In genomic region chr5:83104031-83104430, GRCh38 we compare ENCODE assay signal across 27 cellular contexts.
"Had no signal": no experiment of that assay in that cellular context is flagged by ENCODE, and none has a peak within 500 bp of the region (broad histone marks: within the 10 kb centered on the region; RNA-seq: fewer than 3 reads in every experiment).

No MANE protein-coding gene starts in this region.

- H3K4me3 ChIP-seq: mucosa of descending colon, sigmoid colon, spleen, thyroid gland, upper lobe of right lung had no signal

- H3K9me3 ChIP-seq: mucosa of descending colon, sigmoid colon, spleen, thyroid gland, upper lobe of right lung had no signal

- ATAC-seq: activated T-cell treated with anti-CD3 and anti-CD28 coated beads, Interleukin-2, amount 50 U/mL, for 72 hours; left colon; mucosa of descending colon; naive thymus-derived CD4-positive, alpha-beta T cell; T-helper 17 cell; upper lobe of right lung had no signal

- H3K27ac Mint-ChIP-seq: activated CD4-positive, alpha-beta memory T cell treated with anti-CD3 and anti-CD28 coated beads for 36 hours; activated naive CD4-positive, alpha-beta T cell treated with anti-CD3 and anti-CD28 coated beads for 36 hours; activated naive CD8-positive, alpha-beta T cell treated with anti-CD3 and anti-CD28 coated beads, Interleukin-2, amount 10 ng/mL, durations not matched to agents 7 days and 5 days; activated T-cell treated with anti-CD3 and anti-CD28 coated beads, Interleukin-2, amount 50 U/mL, for 72 hours; dendritic cell treated with granulocyte-macrophage colony-stimulating factor and Interleukin-4, amounts not matched to agents 40 ng/mL and 50 ng/mL, for 4 days; memory B cell; naive thymus-derived CD4-positive, alpha-beta T cell; T-helper 17 cell had no signal

- H3K36me3 ChIP-seq: sigmoid colon, thyroid gland, upper lobe of right lung had no signal

- H3K9me3 Mint-ChIP-seq: activated CD4-positive, alpha-beta memory T cell treated with anti-CD3 and anti-CD28 coated beads for 36 hours; activated naive CD4-positive, alpha-beta T cell treated with anti-CD3 and anti-CD28 coated beads for 36 hours; activated naive CD8-positive, alpha-beta T cell treated with anti-CD3 and anti-CD28 coated beads, Interleukin-2, amount 10 ng/mL, durations not matched to agents 7 days and 5 days; activated T-cell treated with anti-CD3 and anti-CD28 coated beads, Interleukin-2, amount 50 U/mL, for 72 hours; dendritic cell treated with granulocyte-macrophage colony-stimulating factor and Interleukin-4, amounts not matched to agents 40 ng/mL and 50 ng/mL, for 4 days; memory B cell; naive thymus-derived CD4-positive, alpha-beta T cell; neural crest cell had no signal

- DNase-seq: activated CD4-positive, alpha-beta memory T cell treated with anti-CD3 and anti-CD28 coated beads for 36 hours; activated CD4-positive, alpha-beta T cell treated with anti-CD3 and anti-CD28 coated beads for 4 hours; activated CD4-positive, CD25-positive, alpha-beta regulatory T cell; activated effector memory CD4-positive, alpha-beta T cell treated with Interleukin-2 at 50 U/mL for 16 hours; activated naive CD4-positive, alpha-beta T cell treated with anti-CD3 and anti-CD28 coated beads for 36 hours; activated naive CD8-positive, alpha-beta T cell treated with anti-CD3 and anti-CD28 coated beads, Interleukin-2, amount 10 ng/mL, durations not matched to agents 7 days and 5 days; activated T-cell treated with anti-CD3 and anti-CD28 coated beads, Interleukin-2, amount 50 U/mL, for 72 hours; amygdala; caudate nucleus; effector CD4-positive, alpha-beta T cell; glutamatergic neuron; hippocampal formation; islet precursor cell; left colon; mucosa of descending colon; naive thymus-derived CD4-positive, alpha-beta T cell; occipital lobe; sigmoid colon; spleen; stimulated activated CD4-positive, alpha-beta T cell treated with anti-CD3 and anti-CD28 coated beads, Interleukin-4, amount 100 ng/mL, for 1 hour; stimulated activated naive CD4-positive, alpha-beta T cell; T-helper 17 cell; thyroid gland; upper lobe of right lung had no signal

- H3K4me1 ChIP-seq: sigmoid colon, spleen, thyroid gland had no signal

- H3K4me1 Mint-ChIP-seq: activated naive CD8-positive, alpha-beta T cell treated with anti-CD3 and anti-CD28 coated beads, Interleukin-2, amount 10 ng/mL, durations not matched to agents 7 days and 5 days; memory B cell; T-helper 17 cell had no signal

- H3K27me3 ChIP-seq: sigmoid colon, spleen, thyroid gland, upper lobe of right lung had no signal

- H3K27me3 Mint-ChIP-seq: activated CD4-positive, alpha-beta memory T cell treated with anti-CD3 and anti-CD28 coated beads for 36 hours; activated naive CD8-positive, alpha-beta T cell treated with anti-CD3 and anti-CD28 coated beads, Interleukin-2, amount 10 ng/mL, durations not matched to agents 7 days and 5 days; dendritic cell treated with granulocyte-macrophage colony-stimulating factor and Interleukin-4, amounts not matched to agents 40 ng/mL and 50 ng/mL, for 4 days; memory B cell; naive thymus-derived CD4-positive, alpha-beta T cell; T-helper 17 cell had no signal

- H3K4me3 Mint-ChIP-seq: activated CD4-positive, alpha-beta memory T cell treated with anti-CD3 and anti-CD28 coated beads for 36 hours; activated naive CD4-positive, alpha-beta T cell treated with anti-CD3 and anti-CD28 coated beads for 36 hours; activated naive CD8-positive, alpha-beta T cell treated with anti-CD3 and anti-CD28 coated beads, Interleukin-2, amount 10 ng/mL, durations not matched to agents 7 days and 5 days; activated T-cell treated with anti-CD3 and anti-CD28 coated beads, Interleukin-2, amount 50 U/mL, for 72 hours; dendritic cell treated with granulocyte-macrophage colony-stimulating factor and Interleukin-4, amounts not matched to agents 40 ng/mL and 50 ng/mL, for 4 days; memory B cell; naive thymus-derived CD4-positive, alpha-beta T cell; neural crest cell; T-helper 17 cell had no signal

- H3K27ac ChIP-seq: sigmoid colon, spleen, thyroid gland, upper lobe of right lung had no signal
